ENCODE assay signal across 17 cellular contexts in the genomic region with DNA sequence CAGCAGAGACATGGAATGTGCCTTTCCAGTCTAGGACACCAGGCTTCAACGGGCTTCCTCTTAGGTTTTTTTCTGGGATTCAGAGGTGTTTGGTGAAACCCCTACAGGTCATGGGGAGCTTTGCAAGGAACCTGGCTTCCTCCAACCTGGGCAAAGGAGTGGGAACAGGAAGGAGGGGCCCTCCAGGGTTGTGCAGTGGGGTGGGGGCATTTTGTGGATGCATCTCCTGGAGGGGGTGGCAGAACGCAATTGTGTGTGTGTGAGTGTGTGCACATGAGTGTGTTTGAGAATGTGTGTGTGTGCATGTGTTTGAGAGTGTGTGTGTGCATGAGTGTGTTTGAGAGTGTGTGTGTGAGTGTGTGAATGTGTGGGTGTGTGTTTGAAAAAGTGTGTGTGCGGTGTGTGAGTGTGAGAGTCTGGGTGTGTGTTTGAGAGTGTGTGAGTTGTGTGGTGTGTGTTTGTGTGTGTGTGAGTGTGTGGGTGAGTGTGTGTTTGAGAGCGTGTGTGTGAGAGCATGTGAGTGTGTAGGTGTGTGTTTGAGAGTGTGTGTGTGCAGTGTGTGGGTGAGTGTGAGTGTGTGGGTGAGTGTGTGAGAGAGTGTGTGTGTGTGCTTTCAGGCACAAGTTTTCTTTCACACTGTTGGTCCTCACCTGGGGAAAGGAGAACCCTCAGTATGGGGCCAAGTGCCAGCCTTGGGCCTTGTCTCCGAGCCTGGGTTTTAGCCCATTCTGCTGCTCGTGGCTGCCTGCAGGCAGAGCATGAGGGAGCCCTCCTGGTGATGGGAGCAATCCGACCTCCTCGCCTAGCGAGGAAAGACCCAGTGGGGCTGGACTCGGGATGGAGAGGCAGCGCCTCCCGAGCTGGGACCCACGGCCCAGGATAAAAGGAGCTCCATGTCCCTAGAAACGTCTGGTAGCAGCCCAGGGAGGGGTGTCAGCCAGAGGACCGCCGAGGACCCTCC. TPM values are rescaled to one million over a fixed set of nuclear protein-coding genes. Genes with fewer than 3 reads are reported as not detected.
A peak's percentile ranks its signal among the peaks of the same experiment; 100 is the strongest.
DNase-seq lines count a peak whose midpoint lies in the region; ATAC-seq and TF ChIP-seq lines count a peak whose summit lies in the region.
"Had no signal": no experiment of that assay in that cellular context is flagged by ENCODE, and none has a peak within 500 bp of the region (broad histone marks: within the 10 kb centered on the region; RNA-seq: fewer than 3 reads in every experiment).

No MANE protein-coding gene starts in this region.

- no peak overlapping the region for H4K8ac ChIP-seq in IMR-90 (ENCODE audit: low read depth in 2 of 2, low read length in 2 of 2)

- H3K27me3 ChIP-seq in DND-41 (ENCODE audit: insufficient read depth, low read length, poor library complexity) (peaks cover 3% of the 10 kb centered on the region), IMR-90 (ENCODE audit: control insufficient read depth, insufficient read depth, low read length) (peaks cover 36% of the 10 kb centered on the region), neural cell (ENCODE audit: insufficient read depth, low read depth, low read length) (no peaks in the 10 kb centered on the region)
- H3K27me3 ChIP-seq: ascending aorta had no signal

- no peak overlapping the region for H2BK120ac ChIP-seq in IMR-90 (ENCODE audit: low read depth, low read length)

- POLR2A ChIA-PET in IMR-90 (lab: Charles Lee; ENCODE audit: unreplicated experiment), result no interaction called here

- no peak overlapping the region for H4K91ac ChIP-seq in IMR-90 (ENCODE audit: insufficient read depth, low read depth, low read length)

- no peaks in the 10 kb centered on the region for H3K36me3 ChIP-seq in DND-41 (ENCODE audit: insufficient read depth, low read length)
- H3K36me3 ChIP-seq in IMR-90 (ENCODE audit: control insufficient read depth, insufficient read depth, low read length), result no peaks in the 10 kb centered on the region
- H3K36me3 ChIP-seq in neural cell (ENCODE audit: insufficient read depth, low read length), result no peaks in the 10 kb centered on the region
- H3K36me3 ChIP-seq: ascending aorta had no signal

- no peak overlapping the region for H3K4ac ChIP-seq in IMR-90 (ENCODE audit: low read depth, low read length)

- no peak for TF ChIP-seq EP300 in neural cell (conservative IDR thresholded peaks at IDR 0.05; ENCODE audit: poor library complexity, severe bottlenecking)

- H3K9me3 Mint-ChIP-seq in activated naive CD8-positive, alpha-beta T cell treated with anti-CD3 and anti-CD28 coated beads for 36 hours, result no peaks in the 10 kb centered on the region

- H3K14ac ChIP-seq in IMR-90 (replicated peaks; ENCODE audit: low read depth, low read length), result no peak overlapping the region

- H3K27ac Mint-ChIP-seq in activated naive CD8-positive, alpha-beta T cell treated with anti-CD3 and anti-CD28 coated beads for 36 hours, result no peak overlapping the region

- H3K9ac ChIP-seq in DND-41 (ENCODE audit: low read depth, low read length), result no peak overlapping the region
- H3K9ac ChIP-seq in IMR-90 (ENCODE audit: low read depth, low read length), result no peak overlapping the region
- no peak overlapping the region for H3K9ac ChIP-seq in neural cell (ENCODE audit: low read length)

- H3K9me2 ChIP-seq in neural cell (ENCODE audit: insufficient read depth, low read length), result no peaks in the 10 kb centered on the region

- CTCF ChIA-PET in IMR-90 (lab: Yijun Ruan, JAX), result no interaction called here

- no peak overlapping the region for H3K23ac ChIP-seq in IMR-90 (ENCODE audit: low read depth, low read length)

- no peaks in the 10 kb centered on the region for H3F3A ChIP-seq in neural cell (ENCODE audit: insufficient read depth, low read length, poor library complexity, severe bottlenecking)

- H2BK20ac ChIP-seq in IMR-90 (ENCODE audit: low read depth, low read length), result no peak overlapping the region

- H3K4me1 Mint-ChIP-seq in activated naive CD8-positive, alpha-beta T cell treated with anti-CD3 and anti-CD28 coated beads for 36 hours, result peaks cover 2% of the 10 kb centered on the region

- WGBS in IMR-90 (ENCODE audit: extremely low coverage in 2 of 2, insufficient read length in 1 of 2), 2 experiments, result 65% methylated on average over 2 of the region's 16 CpGs; no CpG with 5 or more reads in 1 of the 2 experiments

- no peak overlapping the region for H2AK5ac ChIP-seq in IMR-90 (ENCODE audit: low read depth, low read length)

- no peak overlapping the region for H3K4me3 Mint-ChIP-seq in activated naive CD8-positive, alpha-beta T cell treated with anti-CD3 and anti-CD28 coated beads for 36 hours

- no peak for ATAC-seq in DND-41 (ENCODE audit: insufficient read depth, low read depth)
- no peak for ATAC-seq in IMR-90 (ENCODE audit: low read depth)
- ATAC-seq: psoas muscle had no signal

- no peak overlapping the region for H2AFZ ChIP-seq in DND-41 (ENCODE audit: low read depth, low read length)
- H2AFZ ChIP-seq in IMR-90 (replicated peaks; ENCODE audit: low read length, poor library complexity), result no peak overlapping the region
- no peak overlapping the region for H2AFZ ChIP-seq in neural cell (ENCODE audit: low read depth, low read length)

- H3K56ac ChIP-seq in IMR-90 (ENCODE audit: extremely low read depth, insufficient read depth, low read length), result no peak overlapping the region

- peak overlapping the region; percentile 61 for H2BK5ac ChIP-seq in IMR-90 (ENCODE audit: low read depth, low read length, poor library complexity, severe bottlenecking)

- H3K79me2 ChIP-seq in DND-41 (ENCODE audit: insufficient read depth, low read length), result no peaks in the 10 kb centered on the region
- H3K79me2 ChIP-seq in neural cell (replicated peaks; ENCODE audit: insufficient read depth, low read length), result no peaks in the 10 kb centered on the region

- H3K4me3 ChIP-seq in DND-41 (ENCODE audit: low read depth in 1 of 2, low read length in 2 of 2) (no peak overlapping the region), IMR-90 (ENCODE audit: insufficient read depth, low read depth, low read length) (no peak overlapping the region), neural cell (ENCODE audit: low read length) (no peak overlapping the region)
- H3K4me3 ChIP-seq: ascending aorta, psoas muscle had no signal

- H4K5ac ChIP-seq in IMR-90 (ENCODE audit: low read depth, low read length), result no peak overlapping the region

- peak; percentile 19 for TF ChIP-seq CTCF in DND-41 (IDR thresholded peaks at IDR 0.05; ENCODE audit: borderline replicate concordance, extremely low read depth, low read length, poor library complexity, severe bottlenecking)
- no peak for TF ChIP-seq CTCF in IMR-90 (conservative IDR thresholded peaks at IDR 0.05; ENCODE audit: low read depth, low read length)
- TF ChIP-seq CTCF in neural cell (IDR thresholded peaks at IDR 0.05; ENCODE audit: poor library complexity, severe bottlenecking), result peak; percentile 43

- H3K27ac ChIP-seq in DND-41 (ENCODE audit: low read length) (no peak overlapping the region), IMR-90 (ENCODE audit: insufficient read depth, low read length) (no peak overlapping the region), neural cell (ENCODE audit: low read length) (peak overlapping the region; percentile 20)
- H3K27ac ChIP-seq: ascending aorta, psoas muscle had no signal

- no peaks in the 10 kb centered on the region for H3K79me1 ChIP-seq in IMR-90 (ENCODE audit: low read depth in 1 of 2, low read length in 2 of 2)

- H3K4me1 ChIP-seq in DND-41 (ENCODE audit: insufficient read depth, low read length) (no peaks in the 10 kb centered on the region), IMR-90 (ENCODE audit: control insufficient read depth, insufficient read depth, low read length) (no peaks in the 10 kb centered on the region)
- H3K4me1 ChIP-seq: ascending aorta, psoas muscle had no signal

- in situ Hi-C loops in IMR-90 (cut with MboI; ENCODE audit: low sequenced_read_pairs), result no loop called here

- no peak for TF ChIP-seq POLR2A in IMR-90 (IDR thresholded peaks at IDR 0.05; ENCODE audit: low read depth, low read length)

- dilution Hi-C loops in IMR-90 (cut with HindIII; ENCODE audit: low sequenced_read_pairs, unreplicated experiment), result no loop called here

- H4K20me1 ChIP-seq in DND-41 (ENCODE audit: insufficient read depth, low read length), result no peaks in the 10 kb centered on the region
- H4K20me1 ChIP-seq in IMR-90 (ENCODE audit: insufficient read depth, low read length), result no peaks in the 10 kb centered on the region
- H4K20me1 ChIP-seq in neural cell (ENCODE audit: insufficient read depth), result no peaks in the 10 kb centered on the region

- TF ChIP-seq RAD21 in IMR-90 (IDR thresholded peaks at IDR 0.05; ENCODE audit: low read length) (no peak), neural cell (conservative IDR thresholded peaks at IDR 0.05) (no peak)

- DNase-seq in DND-41 (no peak), IMR-90 (no peak), ecto neural progenitor cell (ENCODE audit: low spot score) (peak; percentile 47), HPDE6-E6E7 (ENCODE audit: extremely low spot score) (no peak), NCI-H2081 (lab: John Stamatoyannopoulos, UW) (no peak), kidney tubule cell (ENCODE audit: low spot score) (no peak)
- DNase-seq in activated naive CD8-positive, alpha-beta T cell treated with anti-CD3 and anti-CD28 coated beads for 36 hours, result no peak
- DNase-seq: DMS79 treated with DMSO at 0.1 percent for 48 hours; effector CD4-positive, alpha-beta T cell; foreskin melanocyte; NCI-H1436 treated with DMSO at 0.1 percent for 48 hours; NCI-H774; psoas muscle; SHP77; trophoblast cell had no signal

- H3K9me3 ChIP-seq in DND-41 (ENCODE audit: insufficient read depth, low read length, severe bottlenecking) (no peaks in the 10 kb centered on the region), IMR-90 (ENCODE audit: control insufficient read depth, insufficient read depth, low read length) (no peaks in the 10 kb centered on the region), neural cell (ENCODE audit: low read length) (no peaks in the 10 kb centered on the region)
- H3K9me3 ChIP-seq: ascending aorta, psoas muscle had no signal

- no peaks in the 10 kb centered on the region for H3K9me1 ChIP-seq in IMR-90 (ENCODE audit: insufficient read depth, low read length)

- no peaks in the 10 kb centered on the region for H3K27me3 Mint-ChIP-seq in activated naive CD8-positive, alpha-beta T cell treated with anti-CD3 and anti-CD28 coated beads for 36 hours

- intact Hi-C loops in IMR-90 (cut with micrococcal nuclease), result no loop called here

- H2BK15ac ChIP-seq in IMR-90 (ENCODE audit: low read depth, low read length), result no peak overlapping the region

- no TSS peak for BruUV-seq in IMR-90 (replicated peaks; lab: Mats Ljungman, UMichigan)

- H3K18ac ChIP-seq in IMR-90 (ENCODE audit: low read depth, low read length), result no peak overlapping the region

- no peak overlapping the region for H2AK9ac ChIP-seq in IMR-90 (replicated peaks; ENCODE audit: low read depth, low read length, poor library complexity)

- H3K36me3 Mint-ChIP-seq in activated naive CD8-positive, alpha-beta T cell treated with anti-CD3 and anti-CD28 coated beads for 36 hours, result no peaks in the 10 kb centered on the region

- H3K4me2 ChIP-seq in DND-41 (ENCODE audit: insufficient read depth, low read length), result no peak overlapping the region
- H3K4me2 ChIP-seq in IMR-90 (ENCODE audit: low read depth, low read length), result no peak overlapping the region
- H3K4me2 ChIP-seq in neural cell (ENCODE audit: low read length), result no peak overlapping the region

RNA-seq across cellular contexts. Expression of gene CDH23, which starts 35.5 kb away (rescaled TPM):
- under 0.01 TPM in 2 replicates for total RNA-seq in IMR-90 (2012; rRNA removed)
- polyA plus RNA-seq in IMR-90 (2012; rRNA removed) (0.03 TPM in 1 of 2 replicates, not detected in the other), neural cell (6.6 and 8.7 TPM in 2 replicates)
- polyA plus RNA-seq in IMR-90 (2012; cell fraction: cytosol; rRNA removed), result 0.01 TPM in 1 of 2 replicates, not detected in the other
- polyA plus RNA-seq in IMR-90 (2012; cell fraction: nucleus; rRNA removed; ENCODE audit: low replicate concordance), result 0.07 and 0.08 TPM in 2 replicates
- 5.1 and 7.1 TPM in 2 replicates for polyA minus RNA-seq in neural cell
- total RNA-seq in activated naive CD8-positive, alpha-beta T cell treated with anti-CD3 and anti-CD28 coated beads for 36 hours, result 1 to 10 TPM; 1.4 TPM
